ENCODE assay signal across 17 cellular contexts in the genomic region with DNA sequence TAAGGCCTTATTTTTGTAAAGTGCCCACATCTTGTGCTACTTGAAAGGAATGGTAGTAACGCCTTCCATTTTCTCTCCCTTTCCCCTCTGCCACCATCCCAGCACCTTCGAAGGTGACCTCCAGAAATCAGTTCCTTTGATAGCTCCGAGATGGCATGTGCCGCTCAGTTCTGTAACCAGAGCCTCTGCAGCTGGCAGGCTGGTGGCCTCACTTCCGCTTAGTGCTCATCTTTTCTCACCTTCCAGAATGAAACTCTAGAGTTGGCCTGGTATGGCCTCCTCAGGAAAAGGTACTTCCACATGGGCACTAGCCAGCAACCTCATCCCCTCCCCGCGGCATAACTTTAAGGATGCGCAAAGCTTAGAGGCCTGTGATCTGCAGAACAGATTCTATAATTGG. TPM values are rescaled to one million over a fixed set of nuclear protein-coding genes. Genes with fewer than 3 reads are reported as not detected.
DNase-seq lines count a peak whose midpoint lies in the region; ATAC-seq and TF ChIP-seq lines count a peak whose summit lies in the region.
"Had no signal": no experiment of that assay in that cellular context is flagged by ENCODE, and none has a peak within 500 bp of the region (broad histone marks: within the 10 kb centered on the region; RNA-seq: fewer than 3 reads in every experiment).

No MANE protein-coding gene starts in this region.

- peaks cover 11% of the 10 kb centered on the region for H3K4me1 Mint-ChIP-seq in activated naive CD8-positive, alpha-beta T cell (ENCODE audit: low read depth)
- H3K4me1 Mint-ChIP-seq in activated naive CD8-positive, alpha-beta T cell treated with anti-CD3 and anti-CD28 coated beads, Interleukin-2, amount 50 U/mL, for 24 hours: peaks cover 11% of the 10 kb centered on the region
- H3K4me1 Mint-ChIP-seq in WTC11: no peaks in the 10 kb centered on the region
- peaks cover 22% of the 10 kb centered on the region for H3K4me1 Mint-ChIP-seq in nephron progenitor cell
- peaks cover 6% of the 10 kb centered on the region for H3K4me1 Mint-ChIP-seq in T-helper 2 cell treated with Interferon-gamma antibody and Interleukin-4, amounts not matched to agents 5 μg/mL and 100 μg/mL, for 36 hours (ENCODE audit: low read depth)
- H3K4me1 Mint-ChIP-seq: H9 had no signal

- H3K27ac ChIP-seq in BLaER1 treated with 17β-estradiol and CSF1 and Interleukin-3, amounts not matched to agents 10 nM and 100 nM: peak overlapping the region in 7 of 11 experiments; percentile 48 to 70 (median 63); a peak in 14 of 22 replicates

- peaks cover 55 to 91% (median 76%) of the 10 kb centered on the region in 10 experiments for H3K4me1 ChIP-seq in BLaER1 treated with 17β-estradiol and CSF1 and Interleukin-3, amounts not matched to agents 10 nM and 100 nM

- POLR2A ChIA-PET in WTC11 (lab: Charles Lee): no interaction called here

- ATAC-seq in activated naive CD8-positive, alpha-beta T cell treated with anti-CD3 and anti-CD28 coated beads, Interleukin-2, amount 50 U/mL, for 24 hours: no peak
- ATAC-seq in WTC11 (no peak), HG02973 (IDR thresholded peaks at IDR 0.05; ENCODE audit: unreplicated experiment) (no peak)
- ATAC-seq: K562 had no signal

- H3K4me3 ChIP-seq in BLaER1 treated with 17β-estradiol and CSF1 and Interleukin-3, amounts not matched to agents 10 nM and 100 nM: no peak overlapping the region
- H3K4me3 ChIP-seq: GM12878, K562 had no signal

- no peaks in the 10 kb centered on the region for H3K27me3 ChIP-seq in BLaER1 treated with 17β-estradiol and CSF1 and Interleukin-3, amounts not matched to agents 10 nM and 100 nM

- TF ChIP-seq CTCF in WTC11 (IDR thresholded peaks at IDR 0.05) (no peak), nephron progenitor cell (IDR thresholded peaks at IDR 0.05) (no peak)

- H3K9me3 Mint-ChIP-seq in activated naive CD8-positive, alpha-beta T cell (ENCODE audit: low read depth): peaks cover 3% of the 10 kb centered on the region
- peaks cover 3% of the 10 kb centered on the region for H3K9me3 Mint-ChIP-seq in activated naive CD8-positive, alpha-beta T cell treated with anti-CD3 and anti-CD28 coated beads, Interleukin-2, amount 50 U/mL, for 24 hours
- H3K9me3 Mint-ChIP-seq in WTC11 (peaks cover 3% of the 10 kb centered on the region), nephron progenitor cell (peaks cover 21% of the 10 kb centered on the region)
- no peaks in the 10 kb centered on the region for H3K9me3 Mint-ChIP-seq in T-helper 2 cell treated with Interferon-gamma antibody and Interleukin-4, amounts not matched to agents 5 μg/mL and 100 μg/mL, for 36 hours
- H3K9me3 Mint-ChIP-seq: H9 had no signal

- H3K9ac ChIP-seq in BLaER1 treated with 17β-estradiol and CSF1 and Interleukin-3, amounts not matched to agents 10 nM and 100 nM: peak overlapping the region in 3 of 11 experiments; percentile 48 to 58 (median 53); a peak in 4 of 22 replicates

- H3K27ac Mint-ChIP-seq in activated naive CD8-positive, alpha-beta T cell: peak overlapping the region; percentile 31
- no peak overlapping the region for H3K27ac Mint-ChIP-seq in activated naive CD8-positive, alpha-beta T cell treated with anti-CD3 and anti-CD28 coated beads, Interleukin-2, amount 50 U/mL, for 24 hours
- H3K27ac Mint-ChIP-seq in WTC11 (peak overlapping the region; percentile 79; the same call in 1 of the 2 replicates), nephron progenitor cell (peak overlapping the region; percentile 90)
- no peak overlapping the region for H3K27ac Mint-ChIP-seq in T-helper 2 cell treated with Interferon-gamma antibody and Interleukin-4, amounts not matched to agents 5 μg/mL and 100 μg/mL, for 36 hours
- H3K27ac Mint-ChIP-seq: CD4-positive, CD25-positive, alpha-beta regulatory T cell had no signal

- H3K4me3 Mint-ChIP-seq in activated naive CD8-positive, alpha-beta T cell: no peak overlapping the region
- H3K4me3 Mint-ChIP-seq in activated naive CD8-positive, alpha-beta T cell treated with anti-CD3 and anti-CD28 coated beads, Interleukin-2, amount 50 U/mL, for 24 hours: no peak overlapping the region
- H3K4me3 Mint-ChIP-seq in WTC11 (no peak overlapping the region), nephron progenitor cell (no peak overlapping the region)
- H3K4me3 Mint-ChIP-seq in T-helper 2 cell treated with Interferon-gamma antibody and Interleukin-4, amounts not matched to agents 5 μg/mL and 100 μg/mL, for 36 hours: no peak overlapping the region
- H3K4me3 Mint-ChIP-seq: CD4-positive, CD25-positive, alpha-beta regulatory T cell; H9 had no signal

- H3K4me2 ChIP-seq in BLaER1 treated with 17β-estradiol and CSF1 and Interleukin-3, amounts not matched to agents 10 nM and 100 nM: peak overlapping the region; percentile 16 to 89 (median 68)

- CTCF ChIA-PET in WTC11 (lab: Charles Lee): interaction anchor here (0.8 to 2.0 kb wide), 2 partner anchors 127 to 190 kb away, joined by 3 to 10 read pairs; no protein-coding TSS in a partner anchor

- H3K9me3 ChIP-seq in BLaER1 treated with 17β-estradiol and CSF1 and Interleukin-3, amounts not matched to agents 10 nM and 100 nM (replicated peaks in 1 of 11): peaks cover 0 to 17% (median 10%) of the 10 kb centered on the region in 11 experiments; a peak in 20 of 22 replicates

- peaks cover 11% of the 10 kb centered on the region for H3K27me3 Mint-ChIP-seq in activated naive CD8-positive, alpha-beta T cell
- peaks cover 17% of the 10 kb centered on the region for H3K27me3 Mint-ChIP-seq in activated naive CD8-positive, alpha-beta T cell treated with anti-CD3 and anti-CD28 coated beads, Interleukin-2, amount 50 U/mL, for 24 hours
- no peaks in the 10 kb centered on the region for H3K27me3 Mint-ChIP-seq in WTC11 (ENCODE audit: low read depth)
- no peaks in the 10 kb centered on the region for H3K27me3 Mint-ChIP-seq in nephron progenitor cell (ENCODE audit: low read depth, poor library complexity)
- peaks cover 67% of the 10 kb centered on the region for H3K27me3 Mint-ChIP-seq in T-helper 2 cell treated with Interferon-gamma antibody and Interleukin-4, amounts not matched to agents 5 μg/mL and 100 μg/mL, for 36 hours (ENCODE audit: low read depth)

- H3K36me3 Mint-ChIP-seq in activated naive CD8-positive, alpha-beta T cell: peaks cover 3% of the 10 kb centered on the region
- H3K36me3 Mint-ChIP-seq in activated naive CD8-positive, alpha-beta T cell treated with anti-CD3 and anti-CD28 coated beads, Interleukin-2, amount 50 U/mL, for 24 hours (ENCODE audit: low read depth): no peaks in the 10 kb centered on the region
- H3K36me3 Mint-ChIP-seq in WTC11 (peaks cover 41% of the 10 kb centered on the region), nephron progenitor cell (ENCODE audit: low read depth) (peaks cover 87% of the 10 kb centered on the region)
- no peaks in the 10 kb centered on the region for H3K36me3 Mint-ChIP-seq in T-helper 2 cell treated with Interferon-gamma antibody and Interleukin-4, amounts not matched to agents 5 μg/mL and 100 μg/mL, for 36 hours (ENCODE audit: low read depth)
- H3K36me3 Mint-ChIP-seq: CD4-positive, CD25-positive, alpha-beta regulatory T cell had no signal

- H3K36me3 ChIP-seq in BLaER1 treated with 17β-estradiol and CSF1 and Interleukin-3, amounts not matched to agents 10 nM and 100 nM: peaks cover 18 to 98% (median 40%) of the 10 kb centered on the region in 11 experiments

- H4K20me1 ChIP-seq in BLaER1 treated with 17β-estradiol and CSF1 and Interleukin-3, amounts not matched to agents 10 nM and 100 nM: peaks cover 0 to 100% (median 0%) of the 10 kb centered on the region in 11 experiments; a peak in 4 of 22 replicates

- no peak for DNase-seq in activated naive CD8-positive, alpha-beta T cell treated with anti-CD3 and anti-CD28 coated beads, Interleukin-2, amount 50 U/mL, for 24 hours
- DNase-seq in WTC11 (ENCODE audit: low spot score) (no peak), nephron progenitor cell (no peak), DMS 273 (lab: John Stamatoyannopoulos, UW; ENCODE audit: unreplicated experiment) (no peak)
- DNase-seq in T-helper 2 cell treated with Interferon-gamma antibody and Interleukin-4, amounts not matched to agents 5 μg/mL and 100 μg/mL, for 36 hours (ENCODE audit: low spot score): no peak
- DNase-seq: 8988T; C1 segment of cervical spinal cord; CD4-positive, CD25-positive, alpha-beta regulatory T cell; DND-41; EL; H9; IMR-90 had no signal

TF ChIP-seq in WTC11, 78 proteins besides CTCF, POLR2A, EP300 and RAD21:
- TF ChIP-seq, protein P1, sequence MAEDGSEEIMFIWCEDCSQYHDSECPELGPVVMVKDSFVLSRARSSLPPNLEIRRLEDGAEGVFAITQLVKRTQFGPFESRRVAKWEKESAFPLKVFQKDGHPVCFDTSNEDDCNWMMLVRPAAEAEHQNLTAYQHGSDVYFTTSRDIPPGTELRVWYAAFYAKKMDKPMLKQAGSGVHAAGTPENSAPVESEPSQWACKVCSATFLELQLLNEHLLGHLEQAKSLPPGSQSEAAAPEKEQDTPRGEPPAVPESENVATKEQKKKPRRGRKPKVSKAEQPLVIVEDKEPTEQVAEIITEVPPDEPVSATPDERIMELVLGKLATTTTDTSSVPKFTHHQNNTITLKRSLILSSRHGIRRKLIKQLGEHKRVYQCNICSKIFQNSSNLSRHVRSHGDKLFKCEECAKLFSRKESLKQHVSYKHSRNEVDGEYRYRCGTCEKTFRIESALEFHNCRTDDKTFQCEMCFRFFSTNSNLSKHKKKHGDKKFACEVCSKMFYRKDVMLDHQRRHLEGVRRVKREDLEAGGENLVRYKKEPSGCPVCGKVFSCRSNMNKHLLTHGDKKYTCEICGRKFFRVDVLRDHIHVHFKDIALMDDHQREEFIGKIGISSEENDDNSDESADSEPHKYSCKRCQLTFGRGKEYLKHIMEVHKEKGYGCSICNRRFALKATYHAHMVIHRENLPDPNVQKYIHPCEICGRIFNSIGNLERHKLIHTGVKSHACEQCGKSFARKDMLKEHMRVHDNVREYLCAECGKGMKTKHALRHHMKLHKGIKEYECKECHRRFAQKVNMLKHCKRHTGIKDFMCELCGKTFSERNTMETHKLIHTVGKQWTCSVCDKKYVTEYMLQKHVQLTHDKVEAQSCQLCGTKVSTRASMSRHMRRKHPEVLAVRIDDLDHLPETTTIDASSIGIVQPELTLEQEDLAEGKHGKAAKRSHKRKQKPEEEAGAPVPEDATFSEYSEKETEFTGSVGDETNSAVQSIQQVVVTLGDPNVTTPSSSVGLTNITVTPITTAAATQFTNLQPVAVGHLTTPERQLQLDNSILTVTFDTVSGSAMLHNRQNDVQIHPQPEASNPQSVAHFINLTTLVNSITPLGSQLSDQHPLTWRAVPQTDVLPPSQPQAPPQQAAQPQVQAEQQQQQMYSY (CRISPR knock-in tag; IDR thresholded peaks at IDR 0.05): no peak
- TF ChIP-seq, protein P2, sequence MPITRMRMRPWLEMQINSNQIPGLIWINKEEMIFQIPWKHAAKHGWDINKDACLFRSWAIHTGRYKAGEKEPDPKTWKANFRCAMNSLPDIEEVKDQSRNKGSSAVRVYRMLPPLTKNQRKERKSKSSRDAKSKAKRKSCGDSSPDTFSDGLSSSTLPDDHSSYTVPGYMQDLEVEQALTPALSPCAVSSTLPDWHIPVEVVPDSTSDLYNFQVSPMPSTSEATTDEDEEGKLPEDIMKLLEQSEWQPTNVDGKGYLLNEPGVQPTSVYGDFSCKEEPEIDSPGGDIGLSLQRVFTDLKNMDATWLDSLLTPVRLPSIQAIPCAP (CRISPR knock-in tag; IDR thresholded peaks at IDR 0.05): no peak
- TF ChIP-seq RORB (CRISPR knock-in tag; IDR thresholded peaks at IDR 0.05) (no peak), ZNF263 (CRISPR knock-in tag; IDR thresholded peaks at IDR 0.05; ENCODE audit: low read depth) (no peak)

RNA-seq across cellular contexts. Expression of a gene that starts 38.8 kb away (rescaled TPM):
- 52.9 to 71.3 TPM (median 62.1 TPM) in 3 replicates for total RNA-seq in WTC11 (2021)
- total RNA-seq: CD4-positive, CD25-positive, alpha-beta regulatory T cell had no signal

Comparison
In these comparisons a context has a peak if more than half of its experiments do, and no peak if none do; other contexts are left out.
1. H3K27ac Mint-ChIP-seq: peak in activated naive CD8-positive, alpha-beta T cell (single experiment), WTC11 (single experiment) and nephron progenitor cell (single experiment); none in activated naive CD8-positive, alpha-beta T cell treated with anti-CD3 and anti-CD28 coated beads, Interleukin-2, amount 50 U/mL, for 24 hours (single experiment) and T-helper 2 cell treated with Interferon-gamma antibody and Interleukin-4, amounts not matched to agents 5 μg/mL and 100 μg/mL, for 36 hours (single experiment).